In genomic region chr3:73786346-73786807, GRCh38 we compare ENCODE assay signal across 11 cellular contexts.
A peak's percentile ranks its signal among the peaks of the same experiment; 100 is the strongest.
DNase-seq lines count a peak whose midpoint lies in the region; ATAC-seq lines count a peak whose summit lies in the region.
"Had no signal": no experiment of that assay in that cellular context is flagged by ENCODE, and none has a peak within 500 bp of the region (broad histone marks: within the 10 kb centered on the region; RNA-seq: fewer than 3 reads in every experiment).

No MANE protein-coding gene starts in this region.

- DNase-seq in GM04503 (ENCODE audit: low read depth), result peak; percentile 89
- peak; percentile 88 for DNase-seq in T1000 (lab: John Stamatoyannopoulos, UW)
- DNase-seq in fibroblast of the conjunctiva (ENCODE audit: low read depth), result peak; percentile 94
- no peak for DNase-seq in sciatic nerve (ENCODE audit: low spot score)
- no peak for DNase-seq in COR-L47 (lab: John Stamatoyannopoulos, UW)
- DNase-seq: activated naive CD4-positive, alpha-beta T cell treated with anti-CD3 and anti-CD28 coated beads, Interleukin-2, amount 10 ng/mL, durations not matched to agents 7 days and 5 days; naive thymus-derived CD8-positive, alpha-beta T cell; NCI-H524 had no signal

- intact Hi-C loops in sciatic nerve (cut with DNase I), result no loop called here

- ATAC-seq in sciatic nerve (peak; percentile 71), HG02884 (IDR thresholded peaks at IDR 0.05; ENCODE audit: unreplicated experiment) (no peak), HG02840 (IDR thresholded peaks at IDR 0.05; ENCODE audit: low FRiP score, unreplicated experiment) (no peak), GM19023 (IDR thresholded peaks at IDR 0.05; ENCODE audit: unreplicated experiment) (no peak)
- ATAC-seq: naive thymus-derived CD8-positive, alpha-beta T cell had no signal

Comparison
In these comparisons a context has a peak if more than half of its experiments do, and no peak if none do; other contexts are left out.
1. DNase-seq: peak in GM04503 (single experiment), T1000 (single experiment) and fibroblast of the conjunctiva (single experiment); none in sciatic nerve (single experiment) and COR-L47 (single experiment).